8 cellular contexts compared by ENCODE assay signal in genomic region chr19:47111682-47112165, GRCh38. TPM values are rescaled to one million over a fixed set of nuclear protein-coding genes. Genes with fewer than 3 reads are reported as not detected.
A peak's percentile ranks its signal among the peaks of the same experiment; 100 is the strongest.
DNase-seq lines count a peak whose midpoint lies in the region; ATAC-seq and TF ChIP-seq lines count a peak whose summit lies in the region.

No MANE protein-coding gene starts in this region.

- H3K4me3 ChIP-seq in AG10803 (ENCODE audit: low read length), result peak overlapping the region; percentile 94

- no peak for TF ChIP-seq RAD21 in Ishikawa (IDR thresholded peaks at IDR 0.05; ENCODE audit: low read depth)

- POLR2A ChIA-PET in naive thymus-derived CD8-positive, alpha-beta T cell (lab: Charles Lee), result interaction anchor here (0.9 to 5.6 kb wide), 17 partner anchors 8 to 291 kb away, joined by 3 to 110 read pairs (median 12); partner anchors contain the start of genes CCDC9, SAE1 and TMEM160

- peaks cover 31 to 54% (median 48%) of the 10 kb centered on the region in 4 donors for H3K4me1 Mint-ChIP-seq in naive thymus-derived CD8-positive, alpha-beta T cell

- ATAC-seq in naive thymus-derived CD8-positive, alpha-beta T cell, result no peak
- ATAC-seq in HG03342 (IDR thresholded peaks at IDR 0.05; ENCODE audit: unreplicated experiment), result no peak

- H3K27ac Mint-ChIP-seq in naive thymus-derived CD8-positive, alpha-beta T cell, result peak overlapping the region; percentile 99 to 100 (median 99)

- no peak for DNase-seq in AG10803 (ENCODE audit: low read depth)
- no peak for DNase-seq in naive thymus-derived CD8-positive, alpha-beta T cell
- DNase-seq in iPS-NIHi7 (ENCODE audit: extremely low spot score), result no peak
- no peak for DNase-seq in mucosa of gallbladder (ENCODE audit: low spot score)
- no peak for DNase-seq in DMS 273 treated with DMSO at 0.1 percent for 48 hours (lab: John Stamatoyannopoulos, UW)

- H3K27ac ChIP-seq in cingulate gyrus (ENCODE audit: low read depth, low read length), result peak overlapping the region; percentile 100

- H3K27me3 Mint-ChIP-seq in naive thymus-derived CD8-positive, alpha-beta T cell, result peaks cover 0 to 2% (median 0%) of the 10 kb centered on the region in 5 donors

- no peaks in the 10 kb centered on the region for H3K9me3 Mint-ChIP-seq in naive thymus-derived CD8-positive, alpha-beta T cell

- TF ChIP-seq EP300 in Ishikawa (IDR thresholded peaks at IDR 0.05; ENCODE audit: borderline replicate concordance), result no peak

- peaks cover 10 to 12% (median 11%) of the 10 kb centered on the region in 3 donors for H3K36me3 Mint-ChIP-seq in naive thymus-derived CD8-positive, alpha-beta T cell

- TF ChIP-seq CTCF in AG10803 (conservative IDR thresholded peaks at IDR 0.05; ENCODE audit: low read length), result no peak

- peak overlapping the region; percentile 92 to 100 (median 98) for H3K4me3 Mint-ChIP-seq in naive thymus-derived CD8-positive, alpha-beta T cell

TF ChIP-seq in Ishikawa, 13 proteins besides CTCF, POLR2A, EP300 and RAD21:
- TF ChIP-seq USF1 (IDR thresholded peaks at IDR 0.05) (no peak), ZBTB7A (IDR thresholded peaks at IDR 0.05; ENCODE audit: low read depth) (peak; percentile 94; the same call in 1 of the 2 replicates)
TF ChIP-seq in Ishikawa: peak in this region for 1.

RNA-seq across cellular contexts. Expression of gene ZC3H4, which starts 1.9 kb away (rescaled TPM):
- 10 to 100 TPM; 73.4 to 76.3 TPM for total RNA-seq in naive thymus-derived CD8-positive, alpha-beta T cell
- polyA plus RNA-seq in naive thymus-derived CD8-positive, alpha-beta T cell, result 1 to 10 TPM in 2 of 3 donors, under 1 TPM in 1; 0.86 to 2.4 (median 2.0) TPM
- total RNA-seq in mucosa of gallbladder, result 45.1 TPM

RNA-seq across cellular contexts. Expression of gene SAE1, which starts 18.9 kb away (rescaled TPM):
- 10 to 100 TPM; 44.5 to 45.6 TPM for total RNA-seq in naive thymus-derived CD8-positive, alpha-beta T cell
- 100 to 1,000 TPM; 158 to 174 (median 159) TPM for polyA plus RNA-seq in naive thymus-derived CD8-positive, alpha-beta T cell
- 57.4 TPM for total RNA-seq in mucosa of gallbladder
